In genomic region chr7:88306590-88307048, GRCh38 we compare ENCODE assay signal across 8 cellular contexts. TPM values are rescaled to one million over a fixed set of nuclear protein-coding genes. Genes with fewer than 3 reads are reported as not detected.
DNase-seq lines count a peak whose midpoint lies in the region; ATAC-seq and TF ChIP-seq lines count a peak whose summit lies in the region.

STEAP4 (minus strand) TSS chr7:88306894; CDS start chr7:88284269, 22,625 bp downstream.

- H2AFZ ChIP-seq in parathyroid adenoma: no peak within 1 kb of the TSS

- H3K4me3 ChIP-seq in heart right ventricle (peak within 1 kb of the TSS in 9 of 10 donors; percentile 40 to 65 (median 54)), parathyroid adenoma (ENCODE audit: low read depth, low read length) (peak within 1 kb of the TSS; percentile 22)
- no peak within 1 kb of the TSS for H3K4me3 ChIP-seq in effector memory CD4-positive, alpha-beta T cell (ENCODE audit: insufficient read depth, low read depth, low read length, poor library complexity, severe bottlenecking)

- H3K9me3 Mint-ChIP-seq in activated T-helper 1 cell treated with anti-CD3 and anti-CD28 coated beads, Interleukin-12 subunit alpha, Interleukin-12 subunit beta, Interleukin-2, Interleukin-4 antibody, amounts not matched to agents 30 ng/mL and 10 ng/mL and 1 ng/mL, durations not matched to agents 14 hours and 24 hours and 36 hours: no peaks in the 10 kb centered on the region

- H3K4me3 Mint-ChIP-seq in activated T-helper 1 cell treated with anti-CD3 and anti-CD28 coated beads, Interleukin-12 subunit alpha, Interleukin-12 subunit beta, Interleukin-2, Interleukin-4 antibody, amounts not matched to agents 30 ng/mL and 10 ng/mL and 1 ng/mL, durations not matched to agents 14 hours and 24 hours and 36 hours: peak within 1 kb of the TSS; percentile 54

- no peak within 1 kb of the TSS for H3K9ac ChIP-seq in parathyroid adenoma

- intact Hi-C loops in activated T-helper 1 cell treated with anti-CD3 and anti-CD28 coated beads, Interleukin-12 subunit alpha, Interleukin-12 subunit beta, Interleukin-2, Interleukin-4 antibody, amounts not matched to agents 30 ng/mL and 10 ng/mL and 1 ng/mL, durations not matched to agents 14 hours and 24 hours and 36 hours (cut with micrococcal nuclease): no loop called here
- intact Hi-C loops in heart right ventricle (cut with DNase I): loop anchor here in 1 of 10 donors (5.0 kb wide), 1 partner anchor 41 kb away; no protein-coding TSS in a partner anchor

- no peak for TF ChIP-seq CTCF in heart right ventricle (IDR thresholded peaks at IDR 0.05)
- TF ChIP-seq CTCF in parathyroid adenoma (IDR thresholded peaks at IDR 0.05): no peak

- no peaks in the 10 kb centered on the region for H3K36me3 ChIP-seq in heart right ventricle
- H3K36me3 ChIP-seq in parathyroid adenoma (ENCODE audit: control insufficient read depth, insufficient read depth, low read length): no peaks in the 10 kb centered on the region
- H3K36me3 ChIP-seq in effector memory CD4-positive, alpha-beta T cell (ENCODE audit: control insufficient read depth, insufficient read depth, low read length): no peaks in the 10 kb centered on the region

- no peaks in the 10 kb centered on the region for H3K79me2 ChIP-seq in parathyroid adenoma

- DNase-seq in HT-29 (ENCODE audit: low spot score): peak; percentile 95
- no peak for DNase-seq in activated T-helper 1 cell treated with anti-CD3 and anti-CD28 coated beads, Interleukin-12 subunit alpha, Interleukin-12 subunit beta, Interleukin-2, Interleukin-4 antibody, amounts not matched to agents 30 ng/mL and 10 ng/mL and 1 ng/mL, durations not matched to agents 14 hours and 24 hours and 36 hours (ENCODE audit: low spot score)
- DNase-seq in heart right ventricle: peak; percentile 78 to 79
- DNase-seq in effector memory CD4-positive, alpha-beta T cell: no peak
- DNase-seq in RPMI8226: no peak

- no peak within 1 kb of the TSS for H3K27ac Mint-ChIP-seq in activated T-helper 1 cell treated with anti-CD3 and anti-CD28 coated beads, Interleukin-12 subunit alpha, Interleukin-12 subunit beta, Interleukin-2, Interleukin-4 antibody, amounts not matched to agents 30 ng/mL and 10 ng/mL and 1 ng/mL, durations not matched to agents 14 hours and 24 hours and 36 hours

- no peaks in the 10 kb centered on the region for H3K36me3 Mint-ChIP-seq in activated T-helper 1 cell treated with anti-CD3 and anti-CD28 coated beads, Interleukin-12 subunit alpha, Interleukin-12 subunit beta, Interleukin-2, Interleukin-4 antibody, amounts not matched to agents 30 ng/mL and 10 ng/mL and 1 ng/mL, durations not matched to agents 14 hours and 24 hours and 36 hours (ENCODE audit: low read depth)

- H3K4me1 Mint-ChIP-seq in activated T-helper 1 cell treated with anti-CD3 and anti-CD28 coated beads, Interleukin-12 subunit alpha, Interleukin-12 subunit beta, Interleukin-2, Interleukin-4 antibody, amounts not matched to agents 30 ng/mL and 10 ng/mL and 1 ng/mL, durations not matched to agents 14 hours and 24 hours and 36 hours (ENCODE audit: low read depth): peaks cover 7% of the 10 kb centered on the region

- peaks cover 0 to 68% (median 36%) of the 10 kb centered on the region in 9 donors for H3K4me1 ChIP-seq in heart right ventricle
- no peaks in the 10 kb centered on the region for H3K4me1 ChIP-seq in parathyroid adenoma
- H3K4me1 ChIP-seq in effector memory CD4-positive, alpha-beta T cell (ENCODE audit: control insufficient read depth, insufficient read depth, low read length, poor library complexity, severe bottlenecking): no peaks in the 10 kb centered on the region

- peaks cover 20% of the 10 kb centered on the region for H3K27me3 Mint-ChIP-seq in activated T-helper 1 cell treated with anti-CD3 and anti-CD28 coated beads, Interleukin-12 subunit alpha, Interleukin-12 subunit beta, Interleukin-2, Interleukin-4 antibody, amounts not matched to agents 30 ng/mL and 10 ng/mL and 1 ng/mL, durations not matched to agents 14 hours and 24 hours and 36 hours (ENCODE audit: insufficient read depth)

- WGBS in heart right ventricle, 2 donors: 6% methylated on average over 30 of the region's 30 CpGs

- peak; percentile 81 to 93 (median 86) for ATAC-seq in heart right ventricle
- ATAC-seq in HG03432 (IDR thresholded peaks at IDR 0.05; ENCODE audit: unreplicated experiment): no peak
- ATAC-seq in GM21367 (IDR thresholded peaks at IDR 0.05; ENCODE audit: unreplicated experiment): no peak

- peaks cover 0 to 7% (median 0%) of the 10 kb centered on the region in 7 donors for H3K27me3 ChIP-seq in heart right ventricle
- H3K27me3 ChIP-seq in parathyroid adenoma (ENCODE audit: control insufficient read depth, insufficient read depth, low read length): no peaks in the 10 kb centered on the region
- peaks cover 4% of the 10 kb centered on the region for H3K27me3 ChIP-seq in effector memory CD4-positive, alpha-beta T cell (replicated peaks; ENCODE audit: control insufficient read depth, insufficient read depth, low read length, poor library complexity, severe bottlenecking)

- H3K27ac ChIP-seq in heart right ventricle (peak within 1 kb of the TSS; percentile 43 to 82 (median 66)), parathyroid adenoma (peak within 1 kb of the TSS; percentile 63)
- no peak within 1 kb of the TSS for H3K27ac ChIP-seq in effector memory CD4-positive, alpha-beta T cell (ENCODE audit: insufficient read depth, low read length, poor library complexity, severe bottlenecking)

- peak within 1 kb of the TSS; percentile 32 for H3K4me2 ChIP-seq in parathyroid adenoma (ENCODE audit: low read length)

- no peaks in the 10 kb centered on the region for H3K9me3 ChIP-seq in heart right ventricle
- H3K9me3 ChIP-seq in parathyroid adenoma (ENCODE audit: control insufficient read depth, low read length): no peaks in the 10 kb centered on the region
- no peaks in the 10 kb centered on the region for H3K9me3 ChIP-seq in effector memory CD4-positive, alpha-beta T cell (ENCODE audit: control insufficient read depth, low read length)

RNA-seq across cellular contexts. Expression of gene STEAP4, which starts in this region (rescaled TPM):
- 2.6 and 4.2 TPM in 2 replicates for total RNA-seq in HT-29 (2014; rRNA removed; shearing (Covaris generic))
- total RNA-seq in activated T-helper 1 cell treated with anti-CD3 and anti-CD28 coated beads, Interleukin-12 subunit alpha, Interleukin-12 subunit beta, Interleukin-2, Interleukin-4 antibody, amounts not matched to agents 30 ng/mL and 10 ng/mL and 1 ng/mL, durations not matched to agents 14 hours and 24 hours and 36 hours: 0.99 and 1.1 TPM in 2 replicates
- total RNA-seq in heart right ventricle: 10 to 100 TPM in 6 of 10 donors, 1 to 10 TPM in 4; 5.1 to 64.9 (median 12.5) TPM
- polyA plus RNA-seq in heart right ventricle: 10 to 100 TPM; 13.1 to 15.0 TPM

Comparison
In these comparisons a context has a peak if more than half of its experiments do, and no peak if none do; other contexts are left out.
1. DNase-seq: peak in HT-29 (single experiment) and heart right ventricle (2 of 2); none in activated T-helper 1 cell treated with anti-CD3 and anti-CD28 coated beads, Interleukin-12 subunit alpha, Interleukin-12 subunit beta, Interleukin-2, Interleukin-4 antibody, amounts not matched to agents 30 ng/mL and 10 ng/mL and 1 ng/mL, durations not matched to agents 14 hours and 24 hours and 36 hours (single experiment), effector memory CD4-positive, alpha-beta T cell (0 of 3) and RPMI8226 (single experiment).
2. ATAC-seq: peak in heart right ventricle (8 of 8); none in HG03432 (single experiment) and GM21367 (single experiment).